18 cellular contexts compared by ENCODE assay signal in genomic region chr15:24856397-24857093, GRCh38.
DNase-seq lines count a peak whose midpoint lies in the region; ATAC-seq, FAIRE-seq and TF ChIP-seq lines count a peak whose summit lies in the region.
"Had no signal": no experiment of that assay in that cellular context is flagged by ENCODE, and none has a peak within 500 bp of the region (broad histone marks: within the 10 kb centered on the region; RNA-seq: fewer than 3 reads in every experiment).

No MANE protein-coding gene starts in this region.

- H3K27me3 Mint-ChIP-seq in astrocyte (ENCODE audit: low read depth, unreplicated experiment) (no peaks in the 10 kb centered on the region), neural crest cell (ENCODE audit: low read depth) (peaks cover 8% of the 10 kb centered on the region)
- H3K27me3 Mint-ChIP-seq: central memory CD8-positive, alpha-beta T cell had no signal

- peak overlapping the region; percentile 81 for H3K9ac ChIP-seq in astrocyte (ENCODE audit: low read length)

- H3K4me2 ChIP-seq in astrocyte (ENCODE audit: low read length): peak overlapping the region; percentile 81

- peaks cover 15% of the 10 kb centered on the region for H3K4me1 Mint-ChIP-seq in astrocyte (ENCODE audit: low read depth, unreplicated experiment)
- H3K4me1 Mint-ChIP-seq in neural crest cell: peaks cover 28% of the 10 kb centered on the region
- H3K4me1 Mint-ChIP-seq: central memory CD8-positive, alpha-beta T cell had no signal

- H3K27me3 ChIP-seq in astrocyte (ENCODE audit: insufficient read depth, low read length): no peaks in the 10 kb centered on the region
- H3K27me3 ChIP-seq: SJSA1 had no signal

- peak overlapping the region; percentile 61 for H3K4me3 ChIP-seq in astrocyte (ENCODE audit: insufficient read depth, low read depth, low read length)
- H3K4me3 ChIP-seq: lung, SJSA1 had no signal

- no peak for TF ChIP-seq CTCF in astrocyte (IDR thresholded peaks at IDR 0.05; ENCODE audit: insufficient read depth, low read depth, low read length)
- no peak for TF ChIP-seq CTCF in neural crest cell (conservative IDR thresholded peaks at IDR 0.05)
- no peak for TF ChIP-seq CTCF in GM20000 (IDR thresholded peaks at IDR 0.05; ENCODE audit: extremely low read depth, missing control alignments)

- H3K36me3 Mint-ChIP-seq in astrocyte (ENCODE audit: low read depth, unreplicated experiment) (no peaks in the 10 kb centered on the region), neural crest cell (ENCODE audit: low read depth) (no peaks in the 10 kb centered on the region)

- peaks cover 9% of the 10 kb centered on the region for H3K4me1 ChIP-seq in astrocyte (ENCODE audit: insufficient read depth, low read length)
- H3K4me1 ChIP-seq: SJSA1 had no signal

- H3K9me3 Mint-ChIP-seq in astrocyte (ENCODE audit: unreplicated experiment) (peaks cover 2% of the 10 kb centered on the region), neural crest cell (peaks cover 3% of the 10 kb centered on the region)

- no peak overlapping the region for H2AFZ ChIP-seq in astrocyte (ENCODE audit: low read depth, low read length)

- no peak for FAIRE-seq in astrocyte (lab: Jason Lieb, UNC)
- FAIRE-seq: GM18507, small intestine, urothelium cell line had no signal

- H3K36me3 ChIP-seq in astrocyte (ENCODE audit: insufficient read depth, low read length): no peaks in the 10 kb centered on the region
- H3K36me3 ChIP-seq: SJSA1 had no signal

- DNase-seq in C1 segment of cervical spinal cord (lab: John Stamatoyannopoulos, UW) (peak in 8 of 14 donors; percentile 1 to 65 (median 8)), astrocyte (ENCODE audit: low read depth) (peak; percentile 49), left ventricle myocardium superior (peak; percentile 74), neural crest cell (ENCODE audit: low read depth, low spot score) (peak; percentile 78), GM20000 (ENCODE audit: low spot score) (no peak), inferior parietal cortex (ENCODE audit: extremely low spot score) (no peak)
- no peak for DNase-seq in central memory CD4-positive, alpha-beta T cell
- DNase-seq: activated CD4-positive, CD25-positive, alpha-beta regulatory T cell; NCI-H1417; NCI-H774; small intestine had no signal

- intact Hi-C loops in left ventricle myocardium superior (cut with micrococcal nuclease): no loop called here

- H3K27ac Mint-ChIP-seq in astrocyte (ENCODE audit: unreplicated experiment) (peak overlapping the region; percentile 99), neural crest cell (ENCODE audit: unreplicated experiment) (peak overlapping the region; percentile 86)

- H3K27ac ChIP-seq in astrocyte (ENCODE audit: low read depth, low read length): peak overlapping the region; percentile 75
- H3K27ac ChIP-seq: HL-60, SJSA1 had no signal

- peaks cover 21% of the 10 kb centered on the region for H3K79me2 ChIP-seq in astrocyte (ENCODE audit: insufficient read depth, low read length)

- H3K9me3 ChIP-seq in astrocyte (ENCODE audit: insufficient read depth, low read depth, low read length): no peaks in the 10 kb centered on the region
- H3K9me3 ChIP-seq: SJSA1 had no signal

- H3K4me3 Mint-ChIP-seq in astrocyte (ENCODE audit: unreplicated experiment) (peak overlapping the region; percentile 88), neural crest cell (peak overlapping the region; percentile 84)
- H3K4me3 Mint-ChIP-seq: central memory CD8-positive, alpha-beta T cell had no signal

- no peaks in the 10 kb centered on the region for H4K20me1 ChIP-seq in astrocyte (ENCODE audit: insufficient read depth, low read length)

- ATAC-seq in left ventricle myocardium superior: peak; percentile 89
- no peak for ATAC-seq in GM19035 (IDR thresholded peaks at IDR 0.05; ENCODE audit: unreplicated experiment)

Comparison
In these comparisons a context has a peak if more than half of its experiments do, and no peak if none do; other contexts are left out.
1. DNase-seq: peak in C1 segment of cervical spinal cord (8 of 14), astrocyte (single experiment), left ventricle myocardium superior (single experiment) and neural crest cell (single experiment); none in central memory CD4-positive, alpha-beta T cell (single experiment), GM20000 (single experiment) and inferior parietal cortex (single experiment).